Comparison of ENCODE assay signal across 20 cellular contexts in the genomic region with DNA sequence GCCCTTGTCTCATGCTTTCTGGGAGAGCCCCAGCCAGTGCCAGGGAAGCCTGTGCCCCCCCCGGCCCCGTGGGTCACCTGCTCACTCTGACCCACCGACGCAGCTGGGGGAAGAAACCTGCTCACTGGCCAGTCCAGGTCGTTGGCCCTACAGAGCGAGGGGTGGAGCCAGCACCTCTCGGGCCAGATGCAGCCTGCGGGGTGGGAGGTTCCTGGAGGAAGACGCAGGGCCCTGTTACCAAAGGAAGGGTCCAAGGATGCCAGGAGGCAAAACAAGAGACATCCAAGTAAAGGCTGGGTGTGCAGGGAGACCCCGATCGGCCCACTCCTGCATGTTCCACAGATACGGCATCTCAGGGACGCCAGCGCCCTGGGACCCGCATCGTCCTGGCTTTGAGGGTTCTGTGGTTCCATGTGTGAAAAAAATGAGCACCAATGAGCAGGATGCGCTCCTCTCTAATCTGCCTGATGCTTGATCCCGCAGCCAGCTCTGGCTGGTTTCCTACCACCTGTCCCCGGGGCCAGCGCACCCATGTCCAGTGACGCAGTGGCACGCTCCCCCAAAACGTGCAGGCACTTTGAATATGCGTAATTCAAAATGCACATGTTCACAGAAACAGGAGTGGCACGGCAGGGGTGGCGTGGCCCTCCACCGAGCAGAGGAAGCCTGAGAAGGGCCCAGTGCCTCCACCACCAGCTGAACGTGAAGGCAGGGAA.
DNase-seq lines count a peak whose midpoint lies in the region; ATAC-seq and TF ChIP-seq lines count a peak whose summit lies in the region.
"Had no signal": no experiment of that assay in that cellular context is flagged by ENCODE, and none has a peak within 500 bp of the region (broad histone marks: within the 10 kb centered on the region; RNA-seq: fewer than 3 reads in every experiment).

No MANE protein-coding gene starts in this region.

- H3K27ac Mint-ChIP-seq in activated CD8-positive, alpha-beta memory T cell treated with anti-CD3 and anti-CD28 coated beads, Interleukin-2, amount 10 ng/mL, durations not matched to agents 7 days and 5 days, result no peak overlapping the region
- H3K27ac Mint-ChIP-seq: B cell; CD4-positive, CD25-positive, alpha-beta regulatory T cell had no signal

- DNase-seq in DMS53 (lab: John Stamatoyannopoulos, UW) (peak; percentile 65), H7 (peak; percentile 86), left lung (peak; percentile 9 to 60), suprapubic skin (ENCODE audit: low spot score in 2 of 2) (peak; percentile 37 to 64), AG20443 (ENCODE audit: low spot score) (no peak)
- no peak for DNase-seq in activated CD8-positive, alpha-beta memory T cell treated with anti-CD3 and anti-CD28 coated beads, Interleukin-2, amount 10 ng/mL, durations not matched to agents 7 days and 5 days
- DNase-seq: CD4-positive, CD25-positive, alpha-beta regulatory T cell; EL; IMR-90; NCI-H1417; NCI-H187 treated with DMSO at 0.1 percent for 48 hours; NCI-H2227 treated with DMSO at 0.1 percent for 48 hours; NCI-H510A treated with DMSO at 0.1 percent for 48 hours; NCI-H774; SHP77 treated with DMSO at 0.1 percent for 48 hours had no signal

- H3K36me3 ChIP-seq in H7 (replicated peaks; ENCODE audit: control insufficient read depth, insufficient read depth, low read length) (no peaks in the 10 kb centered on the region), left lung (no peaks in the 10 kb centered on the region), suprapubic skin (no peaks in the 10 kb centered on the region)

- TF ChIP-seq CTCF in left lung (IDR thresholded peaks at IDR 0.05) (no peak), suprapubic skin (IDR thresholded peaks at IDR 0.05) (no peak)

- no peak overlapping the region for H3K4me3 ChIP-seq in H7 (ENCODE audit: insufficient read depth, low read depth, low read length)
- H3K4me3 ChIP-seq in left lung, result no peak overlapping the region
- H3K4me3 ChIP-seq in suprapubic skin, result no peak overlapping the region
- H3K4me3 ChIP-seq: GM12878 had no signal

- H3K4me1 ChIP-seq in left lung (no peaks in the 10 kb centered on the region), suprapubic skin (no peaks in the 10 kb centered on the region)

- H3K9me3 ChIP-seq in left lung, result no peaks in the 10 kb centered on the region
- H3K9me3 ChIP-seq in suprapubic skin, result no peaks in the 10 kb centered on the region
- H3K9me3 ChIP-seq: Caco-2 had no signal

- H3K9me3 Mint-ChIP-seq in activated CD8-positive, alpha-beta memory T cell treated with anti-CD3 and anti-CD28 coated beads, Interleukin-2, amount 10 ng/mL, durations not matched to agents 7 days and 5 days (ENCODE audit: low read depth), result peaks cover 5% of the 10 kb centered on the region
- H3K9me3 Mint-ChIP-seq: CD4-positive, CD25-positive, alpha-beta regulatory T cell had no signal

- peaks cover 3% of the 10 kb centered on the region for H3K27me3 Mint-ChIP-seq in activated CD8-positive, alpha-beta memory T cell treated with anti-CD3 and anti-CD28 coated beads, Interleukin-2, amount 10 ng/mL, durations not matched to agents 7 days and 5 days

- TF ChIP-seq POLR2A in suprapubic skin (IDR thresholded peaks at IDR 0.05), result no peak

- H3K27ac ChIP-seq in left lung (no peak overlapping the region), suprapubic skin (no peak overlapping the region)

- CTCF ChIA-PET in activated CD8-positive, alpha-beta memory T cell treated with anti-CD3 and anti-CD28 coated beads, Interleukin-2, amount 10 ng/mL, durations not matched to agents 7 days and 5 days (lab: Charles Lee), result no interaction called here

- 68% methylated on average over 12 of the region's 28 CpGs for WGBS in suprapubic skin

- no peak for TF ChIP-seq EP300 in suprapubic skin (IDR thresholded peaks at IDR 0.05)

- intact Hi-C loops in left lung (cut with DNase I), result no loop called here

- ATAC-seq in left lung, result no peak
- no peak for ATAC-seq in HG03108 (IDR thresholded peaks at IDR 0.05; ENCODE audit: unreplicated experiment)
- ATAC-seq in activated CD8-positive, alpha-beta memory T cell treated with anti-CD3 and anti-CD28 coated beads, Interleukin-2, amount 10 ng/mL, durations not matched to agents 7 days and 5 days, result no peak
- ATAC-seq: GM12878, SK-N-SH treated with all-trans-retinoic acid at 6 μM for 48 hours had no signal

- peaks cover 8% of the 10 kb centered on the region for H3K27me3 ChIP-seq in H7 (ENCODE audit: control insufficient read depth, insufficient read depth, low read length)
- peaks cover 14 to 91% of the 10 kb centered on the region in 2 donors for H3K27me3 ChIP-seq in left lung
- H3K27me3 ChIP-seq in suprapubic skin, result peaks cover 89% of the 10 kb centered on the region

- H3K4me1 Mint-ChIP-seq in activated CD8-positive, alpha-beta memory T cell treated with anti-CD3 and anti-CD28 coated beads, Interleukin-2, amount 10 ng/mL, durations not matched to agents 7 days and 5 days, result no peaks in the 10 kb centered on the region
- H3K4me1 Mint-ChIP-seq: B cell had no signal

- no peaks in the 10 kb centered on the region for H3K36me3 Mint-ChIP-seq in activated CD8-positive, alpha-beta memory T cell treated with anti-CD3 and anti-CD28 coated beads, Interleukin-2, amount 10 ng/mL, durations not matched to agents 7 days and 5 days
- H3K36me3 Mint-ChIP-seq: CD4-positive, CD25-positive, alpha-beta regulatory T cell had no signal

- no peak overlapping the region for H3K4me3 Mint-ChIP-seq in activated CD8-positive, alpha-beta memory T cell treated with anti-CD3 and anti-CD28 coated beads, Interleukin-2, amount 10 ng/mL, durations not matched to agents 7 days and 5 days
- H3K4me3 Mint-ChIP-seq: B cell; CD4-positive, CD25-positive, alpha-beta regulatory T cell had no signal

Comparison
In these comparisons a context has a peak if more than half of its experiments do, and no peak if none do; other contexts are left out.
1. DNase-seq: peak in DMS53 (single experiment), H7 (single experiment), left lung (2 of 2) and suprapubic skin (2 of 2); none in AG20443 (single experiment) and activated CD8-positive, alpha-beta memory T cell treated with anti-CD3 and anti-CD28 coated beads, Interleukin-2, amount 10 ng/mL, durations not matched to agents 7 days and 5 days (single experiment).